1 cellular context compared by ENCODE assay signal in the genomic region with DNA sequence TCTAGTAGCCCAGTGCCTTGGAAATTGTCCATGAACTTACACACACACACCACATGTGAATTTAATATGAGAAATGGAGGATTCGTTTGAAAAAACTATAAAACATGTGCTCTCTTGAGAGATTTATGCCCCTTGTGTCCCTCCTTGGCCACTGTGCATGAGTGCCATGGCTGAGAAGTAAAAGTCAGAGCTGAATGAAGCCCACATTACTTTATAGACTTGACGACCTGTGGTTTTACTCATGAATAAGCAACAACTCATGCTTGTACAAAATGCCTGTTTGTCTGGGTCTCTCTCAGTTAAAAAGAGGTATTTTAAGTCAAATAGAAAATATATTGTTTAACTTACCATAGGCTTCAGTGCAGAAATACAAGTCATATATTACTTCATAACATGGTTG.
A peak's percentile ranks its signal among the peaks of the same experiment; 100 is the strongest.
TF ChIP-seq lines count a peak whose summit lies in the region.

No MANE protein-coding gene starts in this region.

TF ChIP-seq in GM12878, 131 proteins besides CTCF, POLR2A, EP300 and RAD21 (continued from another document and continues in another):
- TF ChIP-seq, protein P1, sequence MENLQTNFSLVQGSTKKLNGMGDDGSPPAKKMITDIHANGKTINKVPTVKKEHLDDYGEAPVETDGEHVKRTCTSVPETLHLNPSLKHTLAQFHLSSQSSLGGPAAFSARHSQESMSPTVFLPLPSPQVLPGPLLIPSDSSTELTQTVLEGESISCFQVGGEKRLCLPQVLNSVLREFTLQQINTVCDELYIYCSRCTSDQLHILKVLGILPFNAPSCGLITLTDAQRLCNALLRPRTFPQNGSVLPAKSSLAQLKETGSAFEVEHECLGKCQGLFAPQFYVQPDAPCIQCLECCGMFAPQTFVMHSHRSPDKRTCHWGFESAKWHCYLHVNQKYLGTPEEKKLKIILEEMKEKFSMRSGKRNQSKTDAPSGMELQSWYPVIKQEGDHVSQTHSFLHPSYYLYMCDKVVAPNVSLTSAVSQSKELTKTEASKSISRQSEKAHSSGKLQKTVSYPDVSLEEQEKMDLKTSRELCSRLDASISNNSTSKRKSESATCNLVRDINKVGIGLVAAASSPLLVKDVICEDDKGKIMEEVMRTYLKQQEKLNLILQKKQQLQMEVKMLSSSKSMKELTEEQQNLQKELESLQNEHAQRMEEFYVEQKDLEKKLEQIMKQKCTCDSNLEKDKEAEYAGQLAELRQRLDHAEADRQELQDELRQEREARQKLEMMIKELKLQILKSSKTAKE (IDR thresholded peaks at IDR 0.05; ENCODE audit: low read depth, poor library complexity, severe bottlenecking): peak; percentile 61
- TF ChIP-seq, protein P2, sequence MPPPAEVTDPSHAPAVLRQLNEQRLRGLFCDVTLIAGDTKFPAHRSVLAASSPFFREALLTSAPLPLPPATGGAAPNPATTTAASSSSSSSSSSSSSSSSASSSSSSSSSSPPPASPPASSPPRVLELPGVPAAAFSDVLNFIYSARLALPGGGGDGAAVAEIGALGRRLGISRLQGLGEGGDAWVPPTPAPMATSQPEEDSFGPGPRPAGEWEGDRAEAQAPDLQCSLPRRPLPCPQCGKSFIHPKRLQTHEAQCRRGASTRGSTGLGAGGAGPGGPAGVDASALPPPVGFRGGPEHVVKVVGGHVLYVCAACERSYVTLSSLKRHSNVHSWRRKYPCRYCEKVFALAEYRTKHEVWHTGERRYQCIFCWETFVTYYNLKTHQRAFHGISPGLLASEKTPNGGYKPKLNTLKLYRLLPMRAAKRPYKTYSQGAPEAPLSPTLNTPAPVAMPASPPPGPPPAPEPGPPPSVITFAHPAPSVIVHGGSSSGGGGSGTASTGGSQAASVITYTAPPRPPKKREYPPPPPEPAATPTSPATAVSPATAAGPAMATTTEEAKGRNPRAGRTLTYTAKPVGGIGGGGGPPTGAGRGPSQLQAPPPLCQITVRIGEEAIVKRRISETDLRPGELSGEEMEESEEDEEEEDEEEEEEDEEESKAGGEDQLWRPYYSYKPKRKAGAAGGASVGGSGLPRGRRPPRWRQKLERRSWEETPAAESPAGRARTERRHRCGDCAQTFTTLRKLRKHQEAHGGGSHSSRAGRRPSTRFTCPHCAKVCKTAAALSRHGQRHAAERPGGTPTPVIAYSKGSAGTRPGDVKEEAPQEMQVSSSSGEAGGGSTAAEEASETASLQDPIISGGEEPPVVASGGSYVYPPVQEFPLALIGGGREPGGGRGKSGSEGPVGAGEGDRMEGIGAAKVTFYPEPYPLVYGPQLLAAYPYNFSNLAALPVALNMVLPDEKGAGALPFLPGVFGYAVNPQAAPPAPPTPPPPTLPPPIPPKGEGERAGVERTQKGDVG (CRISPR knock-in tag; IDR thresholded peaks at IDR 0.05): no peak
- TF ChIP-seq ZNF207 (IDR thresholded peaks at IDR 0.05; ENCODE audit: borderline replicate concordance) (no peak), ZNF384 (IDR thresholded peaks at IDR 0.05; ENCODE audit: borderline replicate concordance, low read depth, low read length) (no peak), ATF7 (IDR thresholded peaks at IDR 0.05; ENCODE audit: low read depth) (no peak), ESRRA (IDR thresholded peaks at IDR 0.05; ENCODE audit: low read length) (no peak), TCF7 (IDR thresholded peaks at IDR 0.05; ENCODE audit: borderline replicate concordance) (no peak), NRF1 (conservative IDR thresholded peaks at IDR 0.05; ENCODE audit: low read depth, low read length) (no peak), HDAC2 (IDR thresholded peaks at IDR 0.05) (no peak), FOS (IDR thresholded peaks at IDR 0.05; ENCODE audit: borderline replicate concordance, extremely low read depth, insufficient read length) (no peak), EGR1 (IDR thresholded peaks at IDR 0.05; ENCODE audit: borderline replicate concordance in 1 of 2, low read depth in 2 of 2, low read length in 2 of 2) (no peak), POLR2AphosphoS5 (IDR thresholded peaks at IDR 0.05; ENCODE audit: low read length) (no peak), NFXL1 (IDR thresholded peaks at IDR 0.05; ENCODE audit: borderline replicate concordance) (no peak), IKZF1 (conservative IDR thresholded peaks at IDR 0.05) (0 out of 2 replicates have a peak, but pooled peaks have one; percentile 14), MEF2A (IDR thresholded peaks at IDR 0.05; ENCODE audit: insufficient read depth, low read depth, low read length) (0 out of 2 replicates have a peak, but pooled peaks have one; percentile 8), KDM1A (IDR thresholded peaks at IDR 0.05; ENCODE audit: borderline replicate concordance) (no peak), ZSCAN29 (IDR thresholded peaks at IDR 0.05) (no peak), ZNF24 (IDR thresholded peaks at IDR 0.05) (peak; percentile 18; the same call in 1 of the 2 replicates), POLR2AphosphoS2 (IDR thresholded peaks at IDR 0.05; ENCODE audit: low read depth, low read length) (no peak), FOXK2 (IDR thresholded peaks at IDR 0.05) (no peak), PML (IDR thresholded peaks at IDR 0.05; ENCODE audit: low read length) (no peak), HDAC6 (IDR thresholded peaks at IDR 0.05; ENCODE audit: unreplicated experiment) (no peak), YY1 (IDR thresholded peaks at IDR 0.05; ENCODE audit: low read depth, low read length) (0 out of 2 replicates have a peak, but pooled peaks have one; percentile 25), ZNF217 (IDR thresholded peaks at IDR 0.05) (no peak), BACH1 (IDR thresholded peaks at IDR 0.05; ENCODE audit: borderline replicate concordance) (no peak), MTA3 (IDR thresholded peaks at IDR 0.05; ENCODE audit: borderline replicate concordance, low read length) (no peak), ZNF274 (IDR thresholded peaks at IDR 0.05; ENCODE audit: insufficient read depth, insufficient read length) (no peak)
- TF ChIP-seq, protein P3, sequence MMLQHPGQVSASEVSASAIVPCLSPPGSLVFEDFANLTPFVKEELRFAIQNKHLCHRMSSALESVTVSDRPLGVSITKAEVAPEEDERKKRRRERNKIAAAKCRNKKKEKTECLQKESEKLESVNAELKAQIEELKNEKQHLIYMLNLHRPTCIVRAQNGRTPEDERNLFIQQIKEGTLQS (IDR thresholded peaks at IDR 0.05; ENCODE audit: borderline replicate concordance, extremely low read depth, low read depth, low read length): no peak
- TF ChIP-seq, protein P4, sequence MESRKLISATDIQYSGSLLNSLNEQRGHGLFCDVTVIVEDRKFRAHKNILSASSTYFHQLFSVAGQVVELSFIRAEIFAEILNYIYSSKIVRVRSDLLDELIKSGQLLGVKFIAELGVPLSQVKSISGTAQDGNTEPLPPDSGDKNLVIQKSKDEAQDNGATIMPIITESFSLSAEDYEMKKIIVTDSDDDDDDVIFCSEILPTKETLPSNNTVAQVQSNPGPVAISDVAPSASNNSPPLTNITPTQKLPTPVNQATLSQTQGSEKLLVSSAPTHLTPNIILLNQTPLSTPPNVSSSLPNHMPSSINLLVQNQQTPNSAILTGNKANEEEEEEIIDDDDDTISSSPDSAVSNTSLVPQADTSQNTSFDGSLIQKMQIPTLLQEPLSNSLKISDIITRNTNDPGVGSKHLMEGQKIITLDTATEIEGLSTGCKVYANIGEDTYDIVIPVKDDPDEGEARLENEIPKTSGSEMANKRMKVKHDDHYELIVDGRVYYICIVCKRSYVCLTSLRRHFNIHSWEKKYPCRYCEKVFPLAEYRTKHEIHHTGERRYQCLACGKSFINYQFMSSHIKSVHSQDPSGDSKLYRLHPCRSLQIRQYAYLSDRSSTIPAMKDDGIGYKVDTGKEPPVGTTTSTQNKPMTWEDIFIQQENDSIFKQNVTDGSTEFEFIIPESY (IDR thresholded peaks at IDR 0.05): no peak
- TF ChIP-seq, protein P5, sequence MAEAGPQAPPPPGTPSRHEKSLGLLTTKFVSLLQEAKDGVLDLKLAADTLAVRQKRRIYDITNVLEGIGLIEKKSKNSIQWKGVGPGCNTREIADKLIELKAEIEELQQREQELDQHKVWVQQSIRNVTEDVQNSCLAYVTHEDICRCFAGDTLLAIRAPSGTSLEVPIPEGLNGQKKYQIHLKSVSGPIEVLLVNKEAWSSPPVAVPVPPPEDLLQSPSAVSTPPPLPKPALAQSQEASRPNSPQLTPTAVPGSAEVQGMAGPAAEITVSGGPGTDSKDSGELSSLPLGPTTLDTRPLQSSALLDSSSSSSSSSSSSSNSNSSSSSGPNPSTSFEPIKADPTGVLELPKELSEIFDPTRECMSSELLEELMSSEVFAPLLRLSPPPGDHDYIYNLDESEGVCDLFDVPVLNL (IDR thresholded peaks at IDR 0.05; ENCODE audit: low read depth, low read length): no peak
- TF ChIP-seq, protein P6, sequence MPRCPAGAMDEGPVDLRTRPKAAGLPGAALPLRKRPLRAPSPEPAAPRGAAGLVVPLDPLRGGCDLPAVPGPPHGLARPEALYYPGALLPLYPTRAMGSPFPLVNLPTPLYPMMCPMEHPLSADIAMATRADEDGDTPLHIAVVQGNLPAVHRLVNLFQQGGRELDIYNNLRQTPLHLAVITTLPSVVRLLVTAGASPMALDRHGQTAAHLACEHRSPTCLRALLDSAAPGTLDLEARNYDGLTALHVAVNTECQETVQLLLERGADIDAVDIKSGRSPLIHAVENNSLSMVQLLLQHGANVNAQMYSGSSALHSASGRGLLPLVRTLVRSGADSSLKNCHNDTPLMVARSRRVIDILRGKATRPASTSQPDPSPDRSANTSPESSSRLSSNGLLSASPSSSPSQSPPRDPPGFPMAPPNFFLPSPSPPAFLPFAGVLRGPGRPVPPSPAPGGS (IDR thresholded peaks at IDR 0.05; ENCODE audit: borderline replicate concordance, insufficient read depth, low read depth, low read length, poor library complexity, severe bottlenecking): no peak
- TF ChIP-seq, protein P7, sequence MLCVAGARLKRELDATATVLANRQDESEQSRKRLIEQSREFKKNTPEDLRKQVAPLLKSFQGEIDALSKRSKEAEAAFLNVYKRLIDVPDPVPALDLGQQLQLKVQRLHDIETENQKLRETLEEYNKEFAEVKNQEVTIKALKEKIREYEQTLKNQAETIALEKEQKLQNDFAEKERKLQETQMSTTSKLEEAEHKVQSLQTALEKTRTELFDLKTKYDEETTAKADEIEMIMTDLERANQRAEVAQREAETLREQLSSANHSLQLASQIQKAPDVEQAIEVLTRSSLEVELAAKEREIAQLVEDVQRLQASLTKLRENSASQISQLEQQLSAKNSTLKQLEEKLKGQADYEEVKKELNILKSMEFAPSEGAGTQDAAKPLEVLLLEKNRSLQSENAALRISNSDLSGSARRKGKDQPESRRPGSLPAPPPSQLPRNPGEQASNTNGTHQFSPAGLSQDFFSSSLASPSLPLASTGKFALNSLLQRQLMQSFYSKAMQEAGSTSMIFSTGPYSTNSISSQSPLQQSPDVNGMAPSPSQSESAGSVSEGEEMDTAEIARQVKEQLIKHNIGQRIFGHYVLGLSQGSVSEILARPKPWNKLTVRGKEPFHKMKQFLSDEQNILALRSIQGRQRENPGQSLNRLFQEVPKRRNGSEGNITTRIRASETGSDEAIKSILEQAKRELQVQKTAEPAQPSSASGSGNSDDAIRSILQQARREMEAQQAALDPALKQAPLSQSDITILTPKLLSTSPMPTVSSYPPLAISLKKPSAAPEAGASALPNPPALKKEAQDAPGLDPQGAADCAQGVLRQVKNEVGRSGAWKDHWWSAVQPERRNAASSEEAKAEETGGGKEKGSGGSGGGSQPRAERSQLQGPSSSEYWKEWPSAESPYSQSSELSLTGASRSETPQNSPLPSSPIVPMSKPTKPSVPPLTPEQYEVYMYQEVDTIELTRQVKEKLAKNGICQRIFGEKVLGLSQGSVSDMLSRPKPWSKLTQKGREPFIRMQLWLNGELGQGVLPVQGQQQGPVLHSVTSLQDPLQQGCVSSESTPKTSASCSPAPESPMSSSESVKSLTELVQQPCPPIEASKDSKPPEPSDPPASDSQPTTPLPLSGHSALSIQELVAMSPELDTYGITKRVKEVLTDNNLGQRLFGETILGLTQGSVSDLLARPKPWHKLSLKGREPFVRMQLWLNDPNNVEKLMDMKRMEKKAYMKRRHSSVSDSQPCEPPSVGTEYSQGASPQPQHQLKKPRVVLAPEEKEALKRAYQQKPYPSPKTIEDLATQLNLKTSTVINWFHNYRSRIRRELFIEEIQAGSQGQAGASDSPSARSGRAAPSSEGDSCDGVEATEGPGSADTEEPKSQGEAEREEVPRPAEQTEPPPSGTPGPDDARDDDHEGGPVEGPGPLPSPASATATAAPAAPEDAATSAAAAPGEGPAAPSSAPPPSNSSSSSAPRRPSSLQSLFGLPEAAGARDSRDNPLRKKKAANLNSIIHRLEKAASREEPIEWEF (IDR thresholded peaks at IDR 0.05; ENCODE audit: insufficient replicate concordance, low read depth, low read length): no peak
- TF ChIP-seq, protein P8, sequence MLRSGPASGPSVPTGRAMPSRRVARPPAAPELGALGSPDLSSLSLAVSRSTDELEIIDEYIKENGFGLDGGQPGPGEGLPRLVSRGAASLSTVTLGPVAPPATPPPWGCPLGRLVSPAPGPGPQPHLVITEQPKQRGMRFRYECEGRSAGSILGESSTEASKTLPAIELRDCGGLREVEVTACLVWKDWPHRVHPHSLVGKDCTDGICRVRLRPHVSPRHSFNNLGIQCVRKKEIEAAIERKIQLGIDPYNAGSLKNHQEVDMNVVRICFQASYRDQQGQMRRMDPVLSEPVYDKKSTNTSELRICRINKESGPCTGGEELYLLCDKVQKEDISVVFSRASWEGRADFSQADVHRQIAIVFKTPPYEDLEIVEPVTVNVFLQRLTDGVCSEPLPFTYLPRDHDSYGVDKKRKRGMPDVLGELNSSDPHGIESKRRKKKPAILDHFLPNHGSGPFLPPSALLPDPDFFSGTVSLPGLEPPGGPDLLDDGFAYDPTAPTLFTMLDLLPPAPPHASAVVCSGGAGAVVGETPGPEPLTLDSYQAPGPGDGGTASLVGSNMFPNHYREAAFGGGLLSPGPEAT (IDR thresholded peaks at IDR 0.05; ENCODE audit: low read depth): no peak
- TF ChIP-seq, protein P9, sequence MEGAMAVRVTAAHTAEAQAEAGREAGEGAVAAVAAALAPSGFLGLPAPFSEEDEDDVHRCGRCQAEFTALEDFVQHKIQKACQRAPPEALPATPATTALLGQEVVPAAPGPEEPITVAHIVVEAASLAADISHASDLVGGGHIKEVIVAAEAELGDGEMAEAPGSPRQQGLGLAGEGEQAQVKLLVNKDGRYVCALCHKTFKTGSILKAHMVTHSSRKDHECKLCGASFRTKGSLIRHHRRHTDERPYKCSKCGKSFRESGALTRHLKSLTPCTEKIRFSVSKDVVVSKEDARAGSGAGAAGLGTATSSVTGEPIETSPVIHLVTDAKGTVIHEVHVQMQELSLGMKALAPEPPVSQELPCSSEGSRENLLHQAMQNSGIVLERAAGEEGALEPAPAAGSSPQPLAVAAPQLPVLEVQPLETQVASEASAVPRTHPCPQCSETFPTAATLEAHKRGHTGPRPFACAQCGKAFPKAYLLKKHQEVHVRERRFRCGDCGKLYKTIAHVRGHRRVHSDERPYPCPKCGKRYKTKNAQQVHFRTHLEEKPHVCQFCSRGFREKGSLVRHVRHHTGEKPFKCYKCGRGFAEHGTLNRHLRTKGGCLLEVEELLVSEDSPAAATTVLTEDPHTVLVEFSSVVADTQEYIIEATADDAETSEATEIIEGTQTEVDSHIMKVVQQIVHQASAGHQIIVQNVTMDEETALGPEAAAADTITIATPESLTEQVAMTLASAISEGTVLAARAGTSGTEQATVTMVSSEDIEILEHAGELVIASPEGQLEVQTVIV (IDR thresholded peaks at IDR 0.05; ENCODE audit: borderline replicate concordance, partially characterized antibody): no peak
- TF ChIP-seq, protein P10, sequence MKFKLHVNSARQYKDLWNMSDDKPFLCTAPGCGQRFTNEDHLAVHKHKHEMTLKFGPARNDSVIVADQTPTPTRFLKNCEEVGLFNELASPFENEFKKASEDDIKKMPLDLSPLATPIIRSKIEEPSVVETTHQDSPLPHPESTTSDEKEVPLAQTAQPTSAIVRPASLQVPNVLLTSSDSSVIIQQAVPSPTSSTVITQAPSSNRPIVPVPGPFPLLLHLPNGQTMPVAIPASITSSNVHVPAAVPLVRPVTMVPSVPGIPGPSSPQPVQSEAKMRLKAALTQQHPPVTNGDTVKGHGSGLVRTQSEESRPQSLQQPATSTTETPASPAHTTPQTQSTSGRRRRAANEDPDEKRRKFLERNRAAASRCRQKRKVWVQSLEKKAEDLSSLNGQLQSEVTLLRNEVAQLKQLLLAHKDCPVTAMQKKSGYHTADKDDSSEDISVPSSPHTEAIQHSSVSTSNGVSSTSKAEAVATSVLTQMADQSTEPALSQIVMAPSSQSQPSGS (IDR thresholded peaks at IDR 0.05; ENCODE audit: low read length): peak; percentile 37; the same call in 1 of the 2 replicates
